9 cellular contexts compared by ENCODE assay signal in genomic region chr12:6375269-6376078, GRCh38. TPM values are rescaled to one million over a fixed set of nuclear protein-coding genes. Genes with fewer than 3 reads are reported as not detected.
A peak's percentile ranks its signal among the peaks of the same experiment; 100 is the strongest.
DNase-seq lines count a peak whose midpoint lies in the region; ATAC-seq and TF ChIP-seq lines count a peak whose summit lies in the region.
"Had no signal": no experiment of that assay in that cellular context is flagged by ENCODE, and none has a peak within 500 bp of the region (broad histone marks: within the 10 kb centered on the region; RNA-seq: fewer than 3 reads in every experiment).

SCNN1A (minus strand) TSS chr12:6375563; CDS start chr12:6374783, 780 bp downstream.

- peak within 1 kb of the TSS; percentile 83 for H3K27ac ChIP-seq in C4-2B
- H3K27ac ChIP-seq in naive thymus-derived CD4-positive, alpha-beta T cell (ENCODE audit: low read depth, low read length), result no peak within 1 kb of the TSS
- no peak within 1 kb of the TSS for H3K27ac ChIP-seq in SJCRH30
- H3K27ac ChIP-seq: SK-N-MC had no signal

- peaks cover 0 to 24% of the 10 kb centered on the region in 2 donors for H3K4me1 ChIP-seq in naive thymus-derived CD4-positive, alpha-beta T cell (ENCODE audit: control insufficient read depth in 2 of 2, insufficient read depth in 2 of 2, low read length in 2 of 2)
- H3K4me1 ChIP-seq in SJCRH30, result peaks cover 36% of the 10 kb centered on the region

- H3K36me3 ChIP-seq in naive thymus-derived CD4-positive, alpha-beta T cell (ENCODE audit: control insufficient read depth in 2 of 3, insufficient read depth in 3 of 3, low read length in 3 of 3), result no peaks in the 10 kb centered on the region
- no peaks in the 10 kb centered on the region for H3K36me3 ChIP-seq in SJCRH30

- no peak for TF ChIP-seq CTCF in C4-2B (conservative IDR thresholded peaks at IDR 0.05)

- CTCF ChIA-PET in naive thymus-derived CD4-positive, alpha-beta T cell (lab: Charles Lee), result interaction anchor here (1.4 kb wide), 1 partner anchor 41 kb away, joined by 12 read pairs; no protein-coding TSS in a partner anchor

- no peaks in the 10 kb centered on the region for H3K9me3 ChIP-seq in naive thymus-derived CD4-positive, alpha-beta T cell (ENCODE audit: control insufficient read depth in 2 of 3, low read length in 3 of 3)
- H3K9me3 ChIP-seq in SJCRH30 (replicated peaks), result no peaks in the 10 kb centered on the region

- peaks cover 0 to 2% (median 0%) of the 10 kb centered on the region in 11 donors for H3K9me3 Mint-ChIP-seq in naive thymus-derived CD4-positive, alpha-beta T cell

- no peaks in the 10 kb centered on the region for H3K27me3 ChIP-seq in naive thymus-derived CD4-positive, alpha-beta T cell (ENCODE audit: control insufficient read depth in 2 of 2, insufficient read depth in 2 of 2, low read length in 2 of 2)
- H3K27me3 ChIP-seq in SJCRH30, result no peaks in the 10 kb centered on the region

- H3K4me3 ChIP-seq in naive thymus-derived CD4-positive, alpha-beta T cell (ENCODE audit: low read length), result no peak within 1 kb of the TSS
- no peak within 1 kb of the TSS for H3K4me3 ChIP-seq in SJCRH30
- H3K4me3 ChIP-seq: SK-N-MC had no signal

- H3K36me3 Mint-ChIP-seq in naive thymus-derived CD4-positive, alpha-beta T cell, result no peaks in the 10 kb centered on the region

- H3K27me3 Mint-ChIP-seq in naive thymus-derived CD4-positive, alpha-beta T cell, result peaks cover 0 to 10% (median 0%) of the 10 kb centered on the region in 5 donors

- DNase-seq in NCI-H187 (lab: John Stamatoyannopoulos, UW) (peak; percentile 49 to 75), cerebellar cortex (ENCODE audit: low spot score) (peak; percentile 41), SJCRH30 (no peak), C1 segment of cervical spinal cord (lab: John Stamatoyannopoulos, UW) (no peak)
- DNase-seq in naive thymus-derived CD4-positive, alpha-beta T cell, result no peak

- H3K4me3 Mint-ChIP-seq in naive thymus-derived CD4-positive, alpha-beta T cell, result peak within 1 kb of the TSS in 9 of 10 donors; percentile 36 to 81 (median 73)

- intact Hi-C loops in naive thymus-derived CD4-positive, alpha-beta T cell (cut with micrococcal nuclease), result loop anchor here in 1 of 2 donors (1.0 kb wide), 1 partner anchor 12 kb away; no protein-coding TSS in a partner anchor

- POLR2A ChIA-PET in naive thymus-derived CD4-positive, alpha-beta T cell (lab: Charles Lee), result interaction anchor here (0.8 to 1.6 kb wide), 5 partner anchors 8 to 52 kb away, joined by 3 to 5 read pairs (median 4); no protein-coding TSS in a partner anchor

- H3K27ac Mint-ChIP-seq in naive thymus-derived CD4-positive, alpha-beta T cell, result peak within 1 kb of the TSS in 8 of 9 donors; percentile 43 to 91 (median 75)

- ATAC-seq in naive thymus-derived CD4-positive, alpha-beta T cell, result no peak
- ATAC-seq in HG02571 (IDR thresholded peaks at IDR 0.05; ENCODE audit: unreplicated experiment) (no peak), GM21515 (IDR thresholded peaks at IDR 0.05; ENCODE audit: unreplicated experiment) (no peak)

- peaks cover 23 to 46% (median 38%) of the 10 kb centered on the region in 7 donors for H3K4me1 Mint-ChIP-seq in naive thymus-derived CD4-positive, alpha-beta T cell

RNA-seq across cellular contexts. Expression of gene SCNN1A, which starts in this region (rescaled TPM):
- 1 to 10 TPM in 4 of 5 experiments, under 1 TPM in 1; 0.22 to 5.3 (median 3.6) TPM for total RNA-seq in naive thymus-derived CD4-positive, alpha-beta T cell
- 1 to 10 TPM in 1 of 2 donors, under 1 TPM in 1; 0.84 to 1.2 TPM for polyA plus RNA-seq in naive thymus-derived CD4-positive, alpha-beta T cell
- total RNA-seq in SJCRH30 (2014; rRNA removed; shearing (Covaris generic)), result not detected in 2 replicates

Comparison
In these comparisons a context has a peak if more than half of its experiments do, and no peak if none do; other contexts are left out.
1. DNase-seq: peak in NCI-H187 (2 of 2) and cerebellar cortex (single experiment); none in naive thymus-derived CD4-positive, alpha-beta T cell (0 of 9), SJCRH30 (0 of 2) and C1 segment of cervical spinal cord (0 of 14).